8 cellular contexts compared by ENCODE assay signal in genomic region chr2:176653856-176654443, GRCh38.
DNase-seq lines count a peak whose midpoint lies in the region; ATAC-seq and TF ChIP-seq lines count a peak whose summit lies in the region.

No MANE protein-coding gene starts in this region.

- no peak overlapping the region for H3K27ac Mint-ChIP-seq in CD14-positive monocyte
- no peak overlapping the region for H3K27ac Mint-ChIP-seq in activated CD4-positive, alpha-beta memory T cell treated with anti-CD3 and anti-CD28 coated beads for 36 hours

- H3K9me3 Mint-ChIP-seq in CD14-positive monocyte: no peaks in the 10 kb centered on the region
- no peaks in the 10 kb centered on the region for H3K9me3 Mint-ChIP-seq in activated CD4-positive, alpha-beta memory T cell treated with anti-CD3 and anti-CD28 coated beads for 36 hours

- intact Hi-C loops in CD14-positive monocyte (cut with micrococcal nuclease): loop anchor here in 1 of 2 donors (5.0 kb wide), 1 partner anchor 527 kb away; the partner anchor contains the start of gene HOXD8
- intact Hi-C loops in activated CD4-positive, alpha-beta memory T cell treated with anti-CD3 and anti-CD28 coated beads for 36 hours (cut with micrococcal nuclease): loop anchor here (2.0 kb wide), 2 partner anchors 199 to 493 kb away; no protein-coding TSS in a partner anchor
- intact Hi-C loops in posterior cingulate gyrus (cut with DNase I): loop anchor here (2.0 to 5.0 kb wide), 3 partner anchors 102 to 527 kb away; no protein-coding TSS in a partner anchor

- POLR2A ChIA-PET in activated CD4-positive, alpha-beta memory T cell treated with anti-CD3 and anti-CD28 coated beads for 36 hours (lab: Charles Lee): no interaction called here

- no peak for DNase-seq in CD14-positive monocyte (ENCODE audit: low spot score)
- peak; percentile 21 for DNase-seq in NCI-H2171 (lab: John Stamatoyannopoulos, UW)
- peak; percentile 50 for DNase-seq in activated CD4-positive, alpha-beta memory T cell treated with anti-CD3 and anti-CD28 coated beads for 36 hours
- DNase-seq in glomerular visceral epithelial cell (ENCODE audit: extremely low spot score): peak; percentile 83
- DNase-seq in posterior cingulate gyrus: peak in 8 of 10 donors; percentile 12 to 89 (median 41)
- DNase-seq in activated gamma-delta T cell treated with Interleukin-2 at 50 U/mL for 16 hours: no peak

- H3K4me3 Mint-ChIP-seq in CD14-positive monocyte: no peak overlapping the region
- H3K4me3 Mint-ChIP-seq in activated CD4-positive, alpha-beta memory T cell treated with anti-CD3 and anti-CD28 coated beads for 36 hours: no peak overlapping the region

- CTCF ChIA-PET in activated CD4-positive, alpha-beta memory T cell treated with anti-CD3 and anti-CD28 coated beads for 36 hours (lab: Charles Lee): interaction anchor here (0.7 to 5.1 kb wide), 14 partner anchors 9 to 526 kb away, joined by 3 to 40 read pairs (median 6); no protein-coding TSS in a partner anchor

- H3K36me3 Mint-ChIP-seq in CD14-positive monocyte: no peaks in the 10 kb centered on the region
- no peaks in the 10 kb centered on the region for H3K36me3 Mint-ChIP-seq in activated CD4-positive, alpha-beta memory T cell treated with anti-CD3 and anti-CD28 coated beads for 36 hours

- peak; percentile 79 for ATAC-seq in GM18517 (IDR thresholded peaks at IDR 0.05; ENCODE audit: unreplicated experiment)
- peak; percentile 82 for ATAC-seq in HG03039 (IDR thresholded peaks at IDR 0.05; ENCODE audit: unreplicated experiment)

- no peaks in the 10 kb centered on the region for H3K4me1 Mint-ChIP-seq in CD14-positive monocyte
- H3K4me1 Mint-ChIP-seq in activated CD4-positive, alpha-beta memory T cell treated with anti-CD3 and anti-CD28 coated beads for 36 hours (ENCODE audit: low read depth): peaks cover 2% of the 10 kb centered on the region

- peaks cover 10 to 52% (median 19%) of the 10 kb centered on the region in 3 donors for H3K27me3 Mint-ChIP-seq in CD14-positive monocyte (ENCODE audit: low read depth in 3 of 3)
- peaks cover 35% of the 10 kb centered on the region for H3K27me3 Mint-ChIP-seq in activated CD4-positive, alpha-beta memory T cell treated with anti-CD3 and anti-CD28 coated beads for 36 hours

- TF ChIP-seq CTCF in CD14-positive monocyte (IDR thresholded peaks at IDR 0.05): peak; percentile 49

Comparison
In these comparisons a context has a peak if more than half of its experiments do, and no peak if none do; other contexts are left out.
1. DNase-seq: peak in NCI-H2171 (single experiment), activated CD4-positive, alpha-beta memory T cell treated with anti-CD3 and anti-CD28 coated beads for 36 hours (single experiment), glomerular visceral epithelial cell (single experiment) and posterior cingulate gyrus (8 of 10); none in CD14-positive monocyte (single experiment) and activated gamma-delta T cell treated with Interleukin-2 at 50 U/mL for 16 hours (single experiment).